Comparison of ENCODE assay signal across 12 cellular contexts in the genomic region with DNA sequence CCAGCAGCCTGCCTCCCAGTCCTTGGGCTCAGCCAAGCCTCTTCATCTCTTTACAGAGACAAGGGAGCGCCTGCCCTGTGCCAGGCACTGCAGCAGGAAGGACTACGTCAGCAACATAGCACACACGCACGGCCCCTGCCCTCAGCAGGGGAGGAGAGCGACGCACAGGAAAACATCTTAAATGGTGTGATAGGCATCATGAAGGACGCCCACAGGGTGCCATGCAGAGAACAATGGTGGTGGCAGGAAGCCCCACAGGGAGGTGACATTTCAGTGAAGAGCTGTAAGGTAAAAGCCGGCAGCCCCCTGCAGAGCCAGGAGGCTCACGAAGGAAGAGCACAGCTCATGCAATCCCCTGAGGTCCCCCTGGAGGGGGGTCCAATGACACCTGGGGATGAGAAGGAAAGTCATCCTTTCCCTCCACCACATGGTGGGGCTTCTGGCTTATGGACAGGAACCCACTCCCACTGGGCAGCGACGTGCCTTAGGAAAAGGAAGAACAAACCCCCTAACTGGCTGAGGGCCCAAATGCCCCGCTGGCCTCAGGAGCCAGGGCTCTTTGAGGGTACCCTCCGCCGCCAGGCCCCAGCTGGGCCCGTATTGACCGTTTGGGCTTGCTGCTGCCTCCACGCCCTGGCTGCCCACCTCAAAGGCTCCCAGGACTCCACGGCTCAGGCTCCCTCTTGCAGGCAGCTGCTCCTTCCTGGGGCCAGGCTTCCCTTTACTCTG. TPM values are rescaled to one million over a fixed set of nuclear protein-coding genes. Genes with fewer than 3 reads are reported as not detected.
DNase-seq lines count a peak whose midpoint lies in the region; ATAC-seq and TF ChIP-seq lines count a peak whose summit lies in the region.
"Had no signal": no experiment of that assay in that cellular context is flagged by ENCODE, and none has a peak within 500 bp of the region (broad histone marks: within the 10 kb centered on the region; RNA-seq: fewer than 3 reads in every experiment).

No MANE protein-coding gene starts in this region.

- intact Hi-C loops in HCT116 (cut with micrococcal nuclease): no loop called here

- H3K36me3 Mint-ChIP-seq in natural killer cell treated with Interleukin-12 subunit alpha and Interleukin-12 subunit beta and Interleukin-15 and Interleukin-18, amount 100 ng/mL, for 72 hours: peaks cover 5% of the 10 kb centered on the region
- H3K36me3 Mint-ChIP-seq: activated naive CD4-positive, alpha-beta T cell treated with anti-CD3 and anti-CD28 coated beads, Interleukin-2, amount 50 U/mL, for 24 hours had no signal

- CTCF ChIA-PET in HCT116 (lab: Charles Lee): interaction anchor here (0.9 to 5.4 kb wide), 8 partner anchors 23 to 653 kb away, joined by 3 to 126 read pairs (median 4); no protein-coding TSS in a partner anchor

- TF ChIP-seq RAD21 in HCT116 (IDR thresholded peaks at IDR 0.05; ENCODE audit: low read depth): no peak

- H3K4me1 ChIP-seq in HCT116 (ENCODE audit: control insufficient read depth in 1 of 2, insufficient read depth in 2 of 2, low read length in 2 of 2): no peaks in the 10 kb centered on the region
- H3K4me1 ChIP-seq: Caco-2 had no signal

- H3K79me2 ChIP-seq in HCT116 (ENCODE audit: insufficient read depth, low read length): no peaks in the 10 kb centered on the region

- no peaks in the 10 kb centered on the region for H4K20me1 ChIP-seq in HCT116 (ENCODE audit: insufficient read depth)

- H3K4me1 Mint-ChIP-seq in natural killer cell treated with Interleukin-12 subunit alpha and Interleukin-12 subunit beta and Interleukin-15 and Interleukin-18, amount 100 ng/mL, for 72 hours (ENCODE audit: low read depth in 2 of 2): no peaks in the 10 kb centered on the region
- H3K4me1 Mint-ChIP-seq: activated naive CD4-positive, alpha-beta T cell treated with anti-CD3 and anti-CD28 coated beads, Interleukin-2, amount 50 U/mL, for 24 hours had no signal

- no peak overlapping the region for H3K4me3 Mint-ChIP-seq in natural killer cell treated with Interleukin-12 subunit alpha and Interleukin-12 subunit beta and Interleukin-15 and Interleukin-18, amount 100 ng/mL, for 72 hours
- H3K4me3 Mint-ChIP-seq: activated naive CD4-positive, alpha-beta T cell treated with anti-CD3 and anti-CD28 coated beads, Interleukin-2, amount 50 U/mL, for 24 hours had no signal

- H3K27ac ChIP-seq in HCT116 (ENCODE audit: low read depth, low read length): no peak overlapping the region

- no peaks in the 10 kb centered on the region for H3K9me3 Mint-ChIP-seq in natural killer cell treated with Interleukin-12 subunit alpha and Interleukin-12 subunit beta and Interleukin-15 and Interleukin-18, amount 100 ng/mL, for 72 hours
- H3K9me3 Mint-ChIP-seq: activated naive CD4-positive, alpha-beta T cell treated with anti-CD3 and anti-CD28 coated beads, Interleukin-2, amount 50 U/mL, for 24 hours had no signal

- H3K27ac Mint-ChIP-seq in natural killer cell treated with Interleukin-12 subunit alpha and Interleukin-12 subunit beta and Interleukin-15 and Interleukin-18, amount 100 ng/mL, for 72 hours: no peak overlapping the region
- H3K27ac Mint-ChIP-seq: activated naive CD4-positive, alpha-beta T cell treated with anti-CD3 and anti-CD28 coated beads, Interleukin-2, amount 50 U/mL, for 24 hours had no signal

- H3K4me3 ChIP-seq in HCT116 (replicated peaks in 1 of 2; ENCODE audit: low read depth in 1 of 2, low read length in 2 of 2): no peak overlapping the region
- H3K4me3 ChIP-seq: dorsolateral prefrontal cortex had no signal

- peaks cover 24% of the 10 kb centered on the region; the same call in 1 of the 2 replicates for H3K27me3 ChIP-seq in HCT116 (ENCODE audit: insufficient read depth, low read length)
- H3K27me3 ChIP-seq: dorsolateral prefrontal cortex had no signal

- TF ChIP-seq CTCF in HCT116 (IDR thresholded peaks at IDR 0.05 in 2 of 3, conservative IDR thresholded peaks at IDR 0.05 in 1 of 3; ENCODE audit: borderline replicate concordance in 1 of 3, insufficient read depth in 1 of 3, low read depth in 2 of 3, low read length in 2 of 3): no peak

- H3K36me3 ChIP-seq in HCT116 (ENCODE audit: control insufficient read depth in 1 of 2, insufficient read depth in 2 of 2, low read length in 2 of 2): no peaks in the 10 kb centered on the region

- no peak overlapping the region for H2AFZ ChIP-seq in HCT116 (ENCODE audit: low read depth, low read length, poor library complexity, severe bottlenecking)

- POLR2A ChIA-PET in HCT116 (lab: Charles Lee): interaction anchor here (0.7 to 1.3 kb wide), 3 partner anchors 11 to 650 kb away, joined by 3 to 6 read pairs (median 4); no protein-coding TSS in a partner anchor

- RAD21 ChIA-PET in HCT116 (lab: Charles Lee; ENCODE audit: low non-redundant PET in 1 of 2, low total read pairs in 2 of 2, uncharacterized antibody in 2 of 2, unreplicated experiment in 2 of 2): interaction anchor here (0.8 to 1.9 kb wide), 3 partner anchors 138 to 649 kb away, joined by 3 to 20 read pairs (median 4); no protein-coding TSS in a partner anchor

- H3K4me2 ChIP-seq in HCT116 (ENCODE audit: low read length): no peak overlapping the region

- no peak for TF ChIP-seq POLR2A in HCT116 (IDR thresholded peaks at IDR 0.05; ENCODE audit: borderline replicate concordance, extremely low read depth, insufficient read depth, insufficient read length)

- BruUV-seq in HCT116 (replicated peaks; lab: Mats Ljungman, UMichigan): no TSS peak

- peaks cover 26 to 33% of the 10 kb centered on the region in 2 donors for H3K27me3 Mint-ChIP-seq in natural killer cell treated with Interleukin-12 subunit alpha and Interleukin-12 subunit beta and Interleukin-15 and Interleukin-18, amount 100 ng/mL, for 72 hours

- ATAC-seq in HCT116: peak; percentile 27
- peak; percentile 49 for ATAC-seq in esophagus mucosa
- ATAC-seq in natural killer cell treated with Interleukin-12 subunit alpha and Interleukin-12 subunit beta and Interleukin-15 and Interleukin-18, amount 100 ng/mL, for 72 hours: peak; percentile 34 to 48
- ATAC-seq in GM21423 (IDR thresholded peaks at IDR 0.05; ENCODE audit: unreplicated experiment): no peak
- ATAC-seq in HG02759 (IDR thresholded peaks at IDR 0.05; ENCODE audit: unreplicated experiment): no peak
- no peak for ATAC-seq in HG02885 (IDR thresholded peaks at IDR 0.05; ENCODE audit: poor library complexity, unreplicated experiment)

- no peak overlapping the region for H3K9ac ChIP-seq in HCT116 (ENCODE audit: low read length)

- DNase-seq in HCT116 (ENCODE audit: low read depth, low spot score) (no peak), NCI-H2107 treated with DMSO at 0.1 percent for 48 hours (lab: John Stamatoyannopoulos, UW; ENCODE audit: unreplicated experiment) (peak; percentile 47)
- no peak for DNase-seq in natural killer cell treated with Interleukin-12 subunit alpha and Interleukin-12 subunit beta and Interleukin-15 and Interleukin-18, amount 100 ng/mL, for 72 hours (ENCODE audit: low spot score)
- DNase-seq: stimulated activated CD4-positive, alpha-beta T cell treated with anti-CD3 and anti-CD28 coated beads, Interleukin-4, amount 100 ng/mL, for 24 hours had no signal

- no peaks in the 10 kb centered on the region for H3K9me3 ChIP-seq in HCT116 (ENCODE audit: control insufficient read depth in 1 of 2, insufficient read depth in 1 of 2, low read depth in 1 of 2, low read length in 2 of 2)
- H3K9me3 ChIP-seq: Caco-2 had no signal

- H3K9me2 ChIP-seq in HCT116 (ENCODE audit: insufficient read depth): no peaks in the 10 kb centered on the region

TF ChIP-seq in HCT116, 20 proteins besides CTCF, POLR2A, EP300 and RAD21 (continues in another document):
- TF ChIP-seq POLR2AphosphoS5 (IDR thresholded peaks at IDR 0.05; ENCODE audit: low read depth, low read length): no peak
- TF ChIP-seq SRF (IDR thresholded peaks at IDR 0.05; ENCODE audit: low read depth): no peak
- no peak for TF ChIP-seq SP1 (IDR thresholded peaks at IDR 0.05; ENCODE audit: low read depth)
- TF ChIP-seq SIN3A (IDR thresholded peaks at IDR 0.05; ENCODE audit: low read depth): no peak
- TF ChIP-seq ZFX (IDR thresholded peaks at IDR 0.05): no peak
- no peak for TF ChIP-seq JUND (IDR thresholded peaks at IDR 0.05)
- TF ChIP-seq EZH2 (IDR thresholded peaks at IDR 0.05): no peak
- TF ChIP-seq ZNF274 (IDR thresholded peaks at IDR 0.05; ENCODE audit: low read depth, low read length): no peak
- TF ChIP-seq, protein P1, sequence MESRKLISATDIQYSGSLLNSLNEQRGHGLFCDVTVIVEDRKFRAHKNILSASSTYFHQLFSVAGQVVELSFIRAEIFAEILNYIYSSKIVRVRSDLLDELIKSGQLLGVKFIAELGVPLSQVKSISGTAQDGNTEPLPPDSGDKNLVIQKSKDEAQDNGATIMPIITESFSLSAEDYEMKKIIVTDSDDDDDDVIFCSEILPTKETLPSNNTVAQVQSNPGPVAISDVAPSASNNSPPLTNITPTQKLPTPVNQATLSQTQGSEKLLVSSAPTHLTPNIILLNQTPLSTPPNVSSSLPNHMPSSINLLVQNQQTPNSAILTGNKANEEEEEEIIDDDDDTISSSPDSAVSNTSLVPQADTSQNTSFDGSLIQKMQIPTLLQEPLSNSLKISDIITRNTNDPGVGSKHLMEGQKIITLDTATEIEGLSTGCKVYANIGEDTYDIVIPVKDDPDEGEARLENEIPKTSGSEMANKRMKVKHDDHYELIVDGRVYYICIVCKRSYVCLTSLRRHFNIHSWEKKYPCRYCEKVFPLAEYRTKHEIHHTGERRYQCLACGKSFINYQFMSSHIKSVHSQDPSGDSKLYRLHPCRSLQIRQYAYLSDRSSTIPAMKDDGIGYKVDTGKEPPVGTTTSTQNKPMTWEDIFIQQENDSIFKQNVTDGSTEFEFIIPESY (IDR thresholded peaks at IDR 0.05; ENCODE audit: extremely low read depth, insufficient replicate concordance, low read length): no peak
- no peak for TF ChIP-seq EGR1 (IDR thresholded peaks at IDR 0.05; ENCODE audit: low read depth)
- TF ChIP-seq YY1 (IDR thresholded peaks at IDR 0.05; ENCODE audit: extremely low read depth, insufficient replicate concordance, low read depth, low read length): no peak
- TF ChIP-seq ELF1 (IDR thresholded peaks at IDR 0.05; ENCODE audit: borderline replicate concordance, low read depth): no peak
- TF ChIP-seq FOSL1 (IDR thresholded peaks at IDR 0.05; ENCODE audit: low read depth): no peak

RNA-seq across cellular contexts. Expression of a gene that starts 37.3 kb away (rescaled TPM):
- total RNA-seq in HCT116 (2021; ENCODE audit: unreplicated experiment) (not detected), esophagus mucosa (not detected)
- not detected in 2 replicates for polyA plus RNA-seq in HCT116 (2012)
- total RNA-seq in natural killer cell treated with Interleukin-12 subunit alpha and Interleukin-12 subunit beta and Interleukin-15 and Interleukin-18, amount 100 ng/mL, for 72 hours: not detected
- total RNA-seq: Caco-2, occipital lobe had no signal

Comparison
In these comparisons a context has a peak if more than half of its experiments do, and no peak if none do; other contexts are left out.
1. ATAC-seq: peak in HCT116 (single experiment), esophagus mucosa (single experiment) and natural killer cell treated with Interleukin-12 subunit alpha and Interleukin-12 subunit beta and Interleukin-15 and Interleukin-18, amount 100 ng/mL, for 72 hours (2 of 2); none in GM21423 (single experiment), HG02759 (single experiment) and HG02885 (single experiment).